ENCODE assay signal across 28 cellular contexts in the genomic region with DNA sequence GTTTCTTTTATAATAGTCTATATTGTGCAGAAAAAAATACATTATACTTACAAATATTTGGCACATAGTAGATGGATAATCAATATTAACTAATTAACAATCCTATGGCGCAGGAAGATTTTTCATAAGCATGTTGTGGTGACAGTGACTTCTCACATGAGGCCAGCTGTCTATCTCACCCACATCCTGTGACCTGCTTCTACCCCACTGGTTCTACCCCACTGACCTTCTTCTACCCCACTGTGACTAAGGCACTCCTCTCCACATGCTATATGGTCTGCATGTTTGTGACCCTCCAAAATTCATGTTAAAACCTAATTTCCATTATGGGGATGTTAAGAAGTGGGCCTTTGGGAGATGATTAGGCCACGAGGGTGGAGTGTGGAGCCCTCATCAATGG.
"Had no signal": no experiment of that assay in that cellular context is flagged by ENCODE, and none has a peak within 500 bp of the region (broad histone marks: within the 10 kb centered on the region; RNA-seq: fewer than 3 reads in every experiment).

No MANE protein-coding gene starts in this region.

- H3K36me3 ChIP-seq: ascending aorta had no signal

- H3K27ac ChIP-seq: ascending aorta, VCaP had no signal

- H3K9me3 ChIP-seq: ascending aorta had no signal

- H3K4me3 ChIP-seq: ascending aorta had no signal

- DNase-seq: activated B cell treated with CpG ODN at 0.5 μM for 24 hours; activated CD4-positive, alpha-beta memory T cell treated with anti-CD3 and anti-CD28 coated beads for 36 hours; activated CD4-positive, alpha-beta T cell treated with anti-CD3 and anti-CD28 coated beads for 4 hours; activated CD4-positive, alpha-beta T cell treated with anti-CD3 and anti-CD28 coated beads, Interleukin-2, amount 10 ng/mL, durations not matched to agents 24 days and 14 days; activated CD4-positive, alpha-beta T cell treated with anti-CD3 and anti-CD28 coated beads, Interleukin-2, amount 50 U/mL, for 1 hour; activated CD4-positive, alpha-beta T cell treated with anti-CD3 and anti-CD28 coated beads, Interleukin-2, amount 50 U/mL, for 4 hours; activated CD4-positive, CD25-positive, alpha-beta regulatory T cell treated with anti-CD3 and anti-CD28 coated beads, Interleukin-2, amount 50 U/mL, for 72 hours; activated CD8-positive, alpha-beta memory T cell treated with anti-CD3 and anti-CD28 coated beads, Interleukin-2, amount 50 U/mL, for 4 hours; activated CD8-positive, alpha-beta T cell treated with anti-CD3 and anti-CD28 coated beads for 36 hours; activated effector memory CD4-positive, alpha-beta T cell treated with anti-CD3 and anti-CD28 coated beads, Interleukin-2, amount 50 U/mL, for 16 hours; activated gamma-delta T cell treated with Interleukin-2 at 50 U/mL for 16 hours; activated naive CD4-positive, alpha-beta T cell treated with anti-CD3 and anti-CD28 coated beads, Interleukin-2, amount 10 ng/mL, durations not matched to agents 7 days and 5 days; activated naive CD4-positive, alpha-beta T cell treated with Interleukin-2 at 50 U/mL for 16 hours; activated naive CD8-positive, alpha-beta T cell treated with anti-CD3 and anti-CD28 coated beads, Interleukin-2, amount 10 ng/mL, durations not matched to agents 7 days and 5 days; activated naive CD8-positive, alpha-beta T cell treated with anti-CD3 and anti-CD28 coated beads, Interleukin-2, amount 50 U/mL, for 24 hours; activated T-cell treated with anti-CD3 and anti-CD28 coated beads for 4 hours; activated T-cell treated with anti-CD3 and anti-CD28 coated beads, Interleukin-2, amount 50 U/mL, for 1 hour; activated T-cell treated with anti-CD3 and anti-CD28 coated beads, Interleukin-2, amount 50 U/mL, for 4 hours; activated T-cell treated with anti-CD3 and anti-CD28 coated beads, Interleukin-2, amount 50 U/mL, for 72 hours; amygdala; anterior cingulate cortex; central memory CD4-positive, alpha-beta T cell; T-helper 1 cell; T-helper 2 cell; T-helper 9 cell had no signal

- ATAC-seq: activated CD8-positive, alpha-beta T cell treated with anti-CD3 and anti-CD28 coated beads for 36 hours; activated naive CD8-positive, alpha-beta T cell treated with anti-CD3 and anti-CD28 coated beads, Interleukin-2, amount 50 U/mL, for 24 hours; activated T-cell treated with anti-CD3 and anti-CD28 coated beads, Interleukin-2, amount 50 U/mL, for 4 hours; activated T-cell treated with anti-CD3 and anti-CD28 coated beads, Interleukin-2, amount 50 U/mL, for 72 hours; activated T-helper 17 cell treated with anti-CD3 and anti-CD28 coated beads, Interleukin-2, amount 50 U/mL, for 72 hours had no signal

- H3K4me1 ChIP-seq: ascending aorta had no signal

- H3K27me3 ChIP-seq: ascending aorta had no signal
